Comparison of ENCODE assay signal across 1 cellular context in genomic region chr4:145019346-145019745, GRCh38.
TF ChIP-seq lines count a peak whose summit lies in the region.

No MANE protein-coding gene starts in this region.

TF ChIP-seq in GM12878, 131 proteins besides CTCF, POLR2A, EP300 and RAD21 (continued from another document):
- TF ChIP-seq NKRF (conservative IDR thresholded peaks at IDR 0.05) (no peak), CREM (IDR thresholded peaks at IDR 0.05; ENCODE audit: low read depth) (no peak), STAT3 (IDR thresholded peaks at IDR 0.05; ENCODE audit: low read depth, low read length) (no peak), HDAC2 (IDR thresholded peaks at IDR 0.05) (no peak), CBFB (IDR thresholded peaks at IDR 0.05; ENCODE audit: low read depth) (no peak), E4F1 (IDR thresholded peaks at IDR 0.05; ENCODE audit: borderline replicate concordance, partially characterized antibody) (no peak), USF2 (IDR thresholded peaks at IDR 0.05; ENCODE audit: borderline replicate concordance, low read depth, low read length) (no peak), MEF2B (IDR thresholded peaks at IDR 0.05; ENCODE audit: partially characterized antibody, poor library complexity, severe bottlenecking) (no peak), CBX5 (IDR thresholded peaks at IDR 0.05; ENCODE audit: low read depth) (no peak), TCF7 (IDR thresholded peaks at IDR 0.05; ENCODE audit: borderline replicate concordance) (peak; percentile 63; the same call in 1 of the 2 replicates), ATF7 (IDR thresholded peaks at IDR 0.05; ENCODE audit: low read depth) (peak; percentile 41; the same call in 1 of the 2 replicates), RELB (IDR thresholded peaks at IDR 0.05; ENCODE audit: low read depth) (0 out of 2 replicates have a peak, but pooled peaks have one; percentile 30), TAF1 (IDR thresholded peaks at IDR 0.05; ENCODE audit: borderline replicate concordance, low read depth, low read length) (no peak), STAT1 (conservative IDR thresholded peaks at IDR 0.05) (no peak), RB1 (IDR thresholded peaks at IDR 0.05; ENCODE audit: borderline replicate concordance) (no peak), RELA (IDR thresholded peaks at IDR 0.05; ENCODE audit: borderline replicate concordance, partially characterized antibody) (no peak), TCF3 (IDR thresholded peaks at IDR 0.05; ENCODE audit: borderline replicate concordance, insufficient read depth, low read depth, low read length) (no peak), NBN (IDR thresholded peaks at IDR 0.05) (peak; percentile 56; the same call in 1 of the 2 replicates), SPI1 (IDR thresholded peaks at IDR 0.05; ENCODE audit: borderline replicate concordance, insufficient read depth, low read depth, low read length) (no peak), RUNX3 (IDR thresholded peaks at IDR 0.05; ENCODE audit: low read length) (peak; percentile 22; the same call in 1 of the 2 replicates), ETV6 (conservative IDR thresholded peaks at IDR 0.05 in 1 of 2, IDR thresholded peaks at IDR 0.05 in 1 of 2; ENCODE audit: borderline replicate concordance in 1 of 2, low read depth in 1 of 2) (no peak), WRNIP1 (IDR thresholded peaks at IDR 0.05; ENCODE audit: borderline replicate concordance, low read depth, low read length) (no peak), FOS (IDR thresholded peaks at IDR 0.05; ENCODE audit: borderline replicate concordance, extremely low read depth, insufficient read length) (no peak), ZNF384 (IDR thresholded peaks at IDR 0.05; ENCODE audit: borderline replicate concordance, low read depth, low read length) (no peak), IKZF1 (conservative IDR thresholded peaks at IDR 0.05) (no peak), IKZF2 (IDR thresholded peaks at IDR 0.05) (peak; percentile 39 to 46; a peak in 2 of 4 replicates), CEBPB (IDR thresholded peaks at IDR 0.05; ENCODE audit: borderline replicate concordance in 1 of 2, low read depth in 2 of 2, low read length in 2 of 2) (no peak), BRCA1 (IDR thresholded peaks at IDR 0.05; ENCODE audit: low read depth, low read length) (no peak), MXI1 (IDR thresholded peaks at IDR 0.05; ENCODE audit: low read depth, low read length) (no peak), MTA2 (IDR thresholded peaks at IDR 0.05; ENCODE audit: low read depth) (peak; percentile 54; the same call in 1 of the 2 replicates), TBL1XR1 (IDR thresholded peaks at IDR 0.05; ENCODE audit: low read depth, low read length) (no peak)
- TF ChIP-seq, protein P1, sequence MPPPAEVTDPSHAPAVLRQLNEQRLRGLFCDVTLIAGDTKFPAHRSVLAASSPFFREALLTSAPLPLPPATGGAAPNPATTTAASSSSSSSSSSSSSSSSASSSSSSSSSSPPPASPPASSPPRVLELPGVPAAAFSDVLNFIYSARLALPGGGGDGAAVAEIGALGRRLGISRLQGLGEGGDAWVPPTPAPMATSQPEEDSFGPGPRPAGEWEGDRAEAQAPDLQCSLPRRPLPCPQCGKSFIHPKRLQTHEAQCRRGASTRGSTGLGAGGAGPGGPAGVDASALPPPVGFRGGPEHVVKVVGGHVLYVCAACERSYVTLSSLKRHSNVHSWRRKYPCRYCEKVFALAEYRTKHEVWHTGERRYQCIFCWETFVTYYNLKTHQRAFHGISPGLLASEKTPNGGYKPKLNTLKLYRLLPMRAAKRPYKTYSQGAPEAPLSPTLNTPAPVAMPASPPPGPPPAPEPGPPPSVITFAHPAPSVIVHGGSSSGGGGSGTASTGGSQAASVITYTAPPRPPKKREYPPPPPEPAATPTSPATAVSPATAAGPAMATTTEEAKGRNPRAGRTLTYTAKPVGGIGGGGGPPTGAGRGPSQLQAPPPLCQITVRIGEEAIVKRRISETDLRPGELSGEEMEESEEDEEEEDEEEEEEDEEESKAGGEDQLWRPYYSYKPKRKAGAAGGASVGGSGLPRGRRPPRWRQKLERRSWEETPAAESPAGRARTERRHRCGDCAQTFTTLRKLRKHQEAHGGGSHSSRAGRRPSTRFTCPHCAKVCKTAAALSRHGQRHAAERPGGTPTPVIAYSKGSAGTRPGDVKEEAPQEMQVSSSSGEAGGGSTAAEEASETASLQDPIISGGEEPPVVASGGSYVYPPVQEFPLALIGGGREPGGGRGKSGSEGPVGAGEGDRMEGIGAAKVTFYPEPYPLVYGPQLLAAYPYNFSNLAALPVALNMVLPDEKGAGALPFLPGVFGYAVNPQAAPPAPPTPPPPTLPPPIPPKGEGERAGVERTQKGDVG (CRISPR knock-in tag; IDR thresholded peaks at IDR 0.05): no peak
- TF ChIP-seq, protein P2, sequence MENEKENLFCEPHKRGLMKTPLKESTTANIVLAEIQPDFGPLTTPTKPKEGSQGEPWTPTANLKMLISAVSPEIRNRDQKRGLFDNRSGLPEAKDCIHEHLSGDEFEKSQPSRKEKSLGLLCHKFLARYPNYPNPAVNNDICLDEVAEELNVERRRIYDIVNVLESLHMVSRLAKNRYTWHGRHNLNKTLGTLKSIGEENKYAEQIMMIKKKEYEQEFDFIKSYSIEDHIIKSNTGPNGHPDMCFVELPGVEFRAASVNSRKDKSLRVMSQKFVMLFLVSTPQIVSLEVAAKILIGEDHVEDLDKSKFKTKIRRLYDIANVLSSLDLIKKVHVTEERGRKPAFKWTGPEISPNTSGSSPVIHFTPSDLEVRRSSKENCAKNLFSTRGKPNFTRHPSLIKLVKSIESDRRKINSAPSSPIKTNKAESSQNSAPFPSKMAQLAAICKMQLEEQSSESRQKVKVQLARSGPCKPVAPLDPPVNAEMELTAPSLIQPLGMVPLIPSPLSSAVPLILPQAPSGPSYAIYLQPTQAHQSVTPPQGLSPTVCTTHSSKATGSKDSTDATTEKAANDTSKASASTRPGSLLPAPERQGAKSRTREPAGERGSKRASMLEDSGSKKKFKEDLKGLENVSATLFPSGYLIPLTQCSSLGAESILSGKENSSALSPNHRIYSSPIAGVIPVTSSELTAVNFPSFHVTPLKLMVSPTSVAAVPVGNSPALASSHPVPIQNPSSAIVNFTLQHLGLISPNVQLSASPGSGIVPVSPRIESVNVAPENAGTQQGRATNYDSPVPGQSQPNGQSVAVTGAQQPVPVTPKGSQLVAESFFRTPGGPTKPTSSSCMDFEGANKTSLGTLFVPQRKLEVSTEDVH (IDR thresholded peaks at IDR 0.05; ENCODE audit: low read depth, partially characterized antibody): no peak
